In the genomic region with DNA sequence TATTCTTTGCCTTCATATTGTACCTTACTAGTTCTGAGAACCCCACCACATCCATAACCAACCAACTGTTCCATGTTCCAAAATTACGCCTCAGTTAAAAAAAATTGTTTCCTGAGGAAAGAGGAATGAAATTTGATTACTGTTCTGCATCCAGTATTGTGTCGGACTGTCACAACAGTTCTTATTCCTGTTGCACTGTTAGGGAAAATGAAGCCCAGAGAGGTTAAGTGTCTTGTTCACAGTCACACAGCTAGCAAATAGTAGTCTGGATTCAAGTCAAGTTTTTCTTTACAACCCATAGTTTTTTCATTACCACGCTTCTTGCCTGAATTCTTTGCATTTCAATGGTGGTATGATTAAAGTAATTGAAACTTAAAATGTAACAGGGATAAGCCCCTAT, we compare ENCODE assay signal across 11 cellular contexts. TPM values are rescaled to one million over a fixed set of nuclear protein-coding genes. Genes with fewer than 3 reads are reported as not detected.
DNase-seq lines count a peak whose midpoint lies in the region; ATAC-seq, FAIRE-seq and TF ChIP-seq lines count a peak whose summit lies in the region.
"Had no signal": no experiment of that assay in that cellular context is flagged by ENCODE, and none has a peak within 500 bp of the region (broad histone marks: within the 10 kb centered on the region; RNA-seq: fewer than 3 reads in every experiment).

No MANE protein-coding gene starts in this region.

- no peak overlapping the region for H4K91ac ChIP-seq in H1 (replicated peaks; ENCODE audit: insufficient read length, low read length)

- H3K27me3 ChIP-seq in breast epithelium (no peaks in the 10 kb centered on the region), H1 (replicated peaks in 1 of 4; ENCODE audit: control insufficient read depth in 3 of 4, extremely low read depth in 1 of 4, insufficient read depth in 3 of 4, low read length in 3 of 4) (no peaks in the 10 kb centered on the region), psoas muscle (ENCODE audit: insufficient read depth in 3 of 3, low read length in 2 of 3) (no peaks in the 10 kb centered on the region), upper lobe of left lung (no peaks in the 10 kb centered on the region)
- H3K27me3 ChIP-seq: BLaER1 treated with 17β-estradiol and CSF1 and Interleukin-3, amounts not matched to agents 10 nM and 100 nM had no signal

- no peak overlapping the region for H2AFZ ChIP-seq in H1 (ENCODE audit: low read length)

- H3K27ac Mint-ChIP-seq in MCF 10A (ENCODE audit: low read depth, unreplicated experiment), result no peak overlapping the region

- peaks cover 14% of the 10 kb centered on the region for H3K4me1 Mint-ChIP-seq in MCF 10A (ENCODE audit: insufficient read depth, unreplicated experiment)

- H3K36me3 Mint-ChIP-seq in MCF 10A (ENCODE audit: insufficient read depth, unreplicated experiment), result peaks cover 5% of the 10 kb centered on the region
- H3K36me3 Mint-ChIP-seq: CD4-positive, CD25-positive, alpha-beta regulatory T cell had no signal

- H3K4me1 ChIP-seq in breast epithelium, result peaks cover 0 to 6% of the 10 kb centered on the region in 2 donors
- H3K4me1 ChIP-seq in HEK293 (ENCODE audit: control insufficient read depth, insufficient read depth, low read length), result no peaks in the 10 kb centered on the region
- H3K4me1 ChIP-seq in H1 (replicated peaks in 1 of 4; ENCODE audit: control insufficient read depth in 3 of 4, insufficient read depth in 4 of 4, low read length in 3 of 4), result peaks cover 0 to 5% (median 3%) of the 10 kb centered on the region in 4 experiments; a peak in 1 of 7 replicates
- peaks cover 38% of the 10 kb centered on the region for H3K4me1 ChIP-seq in psoas muscle
- H3K4me1 ChIP-seq in upper lobe of left lung, result peaks cover 3 to 16% (median 12%) of the 10 kb centered on the region in 4 donors

- H3K27ac ChIP-seq in breast epithelium, result no peak overlapping the region
- H3K27ac ChIP-seq in HEK293 (ENCODE audit: extremely low read depth, low read depth, low read length), result no peak overlapping the region
- no peak overlapping the region for H3K27ac ChIP-seq in H1 (ENCODE audit: low read depth, low read length)
- H3K27ac ChIP-seq in psoas muscle, result peak overlapping the region; percentile 46
- H3K27ac ChIP-seq in upper lobe of left lung, result no peak overlapping the region
- H3K27ac ChIP-seq: BLaER1 treated with 17β-estradiol and CSF1 and Interleukin-3, amounts not matched to agents 10 nM and 100 nM had no signal

- CTCF ChIA-PET in MCF 10A (lab: Yijun Ruan, JAX), result interaction anchor here (0.6 to 1.5 kb wide), 4 partner anchors 12 to 266 kb away, joined by 3 to 5 read pairs (median 4); no protein-coding TSS in a partner anchor
- CTCF ChIA-PET in HEK293 (lab: Yijun Ruan, JAX), result interaction anchor here (1.3 kb wide), 1 partner anchor 23 kb away, joined by 4 read pairs; no protein-coding TSS in a partner anchor
- CTCF ChIA-PET in H1 (lab: Charles Lee; ENCODE audit: partially characterized antibody), result interaction anchor here (1.1 kb wide), 1 partner anchor 23 kb away, joined by 3 read pairs; no protein-coding TSS in a partner anchor

- H3K14ac ChIP-seq in H1 (ENCODE audit: insufficient read length), result no peak overlapping the region

- no peak overlapping the region for H3K4me2 ChIP-seq in H1 (ENCODE audit: insufficient read depth in 1 of 2, low read depth in 2 of 2, low read length in 2 of 2)

- no peak overlapping the region for H3K18ac ChIP-seq in H1 (ENCODE audit: extremely low read depth, low read length)

- H3K4me3 ChIP-seq in breast epithelium (no peak overlapping the region), HEK293 (ENCODE audit: low read depth, low read length) (no peak overlapping the region), H1 (ENCODE audit: extremely low read depth in 1 of 4, insufficient read depth in 2 of 4, low read depth in 3 of 4, low read length in 4 of 4) (no peak overlapping the region), psoas muscle (no peak overlapping the region), upper lobe of left lung (no peak overlapping the region)
- H3K4me3 ChIP-seq: BLaER1 treated with 17β-estradiol and CSF1 and Interleukin-3, amounts not matched to agents 10 nM and 100 nM had no signal

- no peak overlapping the region for H2BK12ac ChIP-seq in H1 (ENCODE audit: low read depth, low read length)

- H4K5ac ChIP-seq in H1 (ENCODE audit: insufficient read length, low read depth, low read length), result no peak overlapping the region

- DNase-seq in MCF 10A (ENCODE audit: unreplicated experiment) (no peak), breast epithelium (ENCODE audit: low spot score in 2 of 2) (no peak), H1 (ENCODE audit: low read depth in 1 of 2, low spot score in 2 of 2) (no peak), psoas muscle (no peak), NCI-H2107 (lab: John Stamatoyannopoulos, UW) (no peak), upper lobe of left lung (no peak), HuH-7 (ENCODE audit: low spot score) (no peak)
- DNase-seq: CD4-positive, CD25-positive, alpha-beta regulatory T cell; HCEC 1CT had no signal

- H2BK20ac ChIP-seq in H1 (ENCODE audit: low read length), result no peak overlapping the region

- TF ChIP-seq POLR2A in breast epithelium (IDR thresholded peaks at IDR 0.05) (no peak), H1 (IDR thresholded peaks at IDR 0.05; ENCODE audit: control extremely low read depth in 1 of 2, low read depth in 2 of 2, low read length in 2 of 2) (no peak), upper lobe of left lung (IDR thresholded peaks at IDR 0.05) (no peak)

- no peak overlapping the region for H3K23ac ChIP-seq in H1 (ENCODE audit: insufficient read length)

- POLR2A ChIA-PET in MCF 10A (lab: Yijun Ruan, JAX) (interaction anchor here (1.2 kb wide), 1 partner anchor 11 kb away, joined by 5 read pairs; no protein-coding TSS in a partner anchor), HEK293 (lab: Yijun Ruan, JAX) (no interaction called here), H1 (lab: Charles Lee; ENCODE audit: partially characterized antibody) (interaction anchor here (1.3 kb wide), 1 partner anchor 10 kb away, joined by 4 read pairs; no protein-coding TSS in a partner anchor)

- no peak overlapping the region for H2AK5ac ChIP-seq in H1 (ENCODE audit: low read depth, low read length)

- H3K9me3 ChIP-seq in breast epithelium, result no peaks in the 10 kb centered on the region
- no peaks in the 10 kb centered on the region for H3K9me3 ChIP-seq in HEK293 (ENCODE audit: control insufficient read depth, insufficient read depth, low read depth, low read length)
- no peaks in the 10 kb centered on the region for H3K9me3 ChIP-seq in H1 (ENCODE audit: insufficient read depth in 2 of 2, low read depth in 1 of 2, low read length in 1 of 2)
- H3K9me3 ChIP-seq in psoas muscle, result no peaks in the 10 kb centered on the region
- no peaks in the 10 kb centered on the region for H3K9me3 ChIP-seq in upper lobe of left lung

- no peak overlapping the region for H2BK15ac ChIP-seq in H1 (ENCODE audit: low read length)

- TF ChIP-seq RAD21 in H1 (IDR thresholded peaks at IDR 0.05 in 1 of 2, conservative IDR thresholded peaks at IDR 0.05 in 1 of 2; ENCODE audit: low read depth in 2 of 2, low read length in 2 of 2), result no peak

- no peak overlapping the region for H2BK120ac ChIP-seq in H1 (replicated peaks; ENCODE audit: low read depth, low read length)

- H3K9me3 Mint-ChIP-seq in MCF 10A (ENCODE audit: unreplicated experiment), result no peaks in the 10 kb centered on the region

- peak overlapping the region; percentile 4 for H3K4me3 Mint-ChIP-seq in MCF 10A (ENCODE audit: unreplicated experiment)

- TF ChIP-seq CTCF in MCF 10A (IDR thresholded peaks at IDR 0.05; ENCODE audit: unreplicated experiment), result no peak
- no peak for TF ChIP-seq CTCF in breast epithelium (IDR thresholded peaks at IDR 0.05)
- no peak for TF ChIP-seq CTCF in HEK293 (tag by site-specific recombination; IDR thresholded peaks at IDR 0.05)
- TF ChIP-seq CTCF in H1 (IDR thresholded peaks at IDR 0.05; ENCODE audit: control extremely low read depth in 1 of 3, insufficient read depth in 1 of 3, low read depth in 1 of 3, low read length in 3 of 3), result no peak
- TF ChIP-seq CTCF in psoas muscle (IDR thresholded peaks at IDR 0.05), result no peak
- TF ChIP-seq CTCF in upper lobe of left lung (IDR thresholded peaks at IDR 0.05), result no peak

- intact Hi-C loops in MCF 10A (cut with micrococcal nuclease) (no loop called here), breast epithelium (cut with DNase I; ENCODE audit: low total_unique reads) (no loop called here), psoas muscle (cut with DNase I) (no loop called here)

- WGBS in H1 (ENCODE audit: extremely low coverage in 1 of 2, insufficient coverage in 1 of 2, insufficient read length in 1 of 2, insufficient replicate concordance in 2 of 2, low coverage in 1 of 2, low lambda C conversion rate in 2 of 2, missing lambda C conversion rate in 1 of 2), 2 experiments, result 85% methylated on average over 3 of the region's 3 CpGs; no CpG with 5 or more reads in 1 of the 2 experiments
- WGBS in psoas muscle, 3 donors, result 78 to 85% (median 81%) methylated on average over 3 of the region's 3 CpGs
- 83 to 85% methylated on average over 3 of the region's 3 CpGs for WGBS in upper lobe of left lung, 2 donors

- FAIRE-seq in H1 (lab: Jason Lieb, UNC), result no peak

- H2BK5ac ChIP-seq in H1 (ENCODE audit: low read depth, low read length), result no peak overlapping the region

- no TSS peak for BruUV-seq in MCF 10A (replicated peaks; lab: Mats Ljungman, UMichigan)

- no peak for TF ChIP-seq EP300 in H1 (IDR thresholded peaks at IDR 0.05; ENCODE audit: borderline replicate concordance in 1 of 2, low read depth in 2 of 2, low read length in 2 of 2)
- TF ChIP-seq EP300 in upper lobe of left lung (IDR thresholded peaks at IDR 0.05), result no peak

- H3K56ac ChIP-seq in H1 (replicated peaks; ENCODE audit: insufficient read length, low read depth, low read length), result no peak overlapping the region

- H4K8ac ChIP-seq in H1 (ENCODE audit: extremely low read depth, insufficient read depth, low read length), result no peak overlapping the region

- H3K23me2 ChIP-seq in H1 (ENCODE audit: low read depth, low read length), result peaks cover 9% of the 10 kb centered on the region

- no peak overlapping the region for H3K9ac ChIP-seq in H1 (replicated peaks in 1 of 4; ENCODE audit: extremely low read depth in 1 of 4, low read depth in 3 of 4, low read length in 3 of 4)
- H3K9ac ChIP-seq: BLaER1 treated with 17β-estradiol and CSF1 and Interleukin-3, amounts not matched to agents 10 nM and 100 nM had no signal

- H3K27me3 Mint-ChIP-seq in MCF 10A (ENCODE audit: insufficient read depth, unreplicated experiment), result no peaks in the 10 kb centered on the region
- H3K27me3 Mint-ChIP-seq: CD4-positive, CD25-positive, alpha-beta regulatory T cell had no signal

- no peaks in the 10 kb centered on the region for H3K36me3 ChIP-seq in breast epithelium
- H3K36me3 ChIP-seq in HEK293 (ENCODE audit: control insufficient read depth in 2 of 2, insufficient read depth in 1 of 2, low read length in 2 of 2), result no peaks in the 10 kb centered on the region
- no peaks in the 10 kb centered on the region for H3K36me3 ChIP-seq in H1 (ENCODE audit: control insufficient read depth in 2 of 4, insufficient read depth in 4 of 4, low read length in 3 of 4)
- H3K36me3 ChIP-seq in psoas muscle (ENCODE audit: insufficient read depth in 1 of 2, low read depth in 1 of 2), result no peaks in the 10 kb centered on the region
- H3K36me3 ChIP-seq in upper lobe of left lung, result no peaks in the 10 kb centered on the region

- H3K79me2 ChIP-seq in H1 (ENCODE audit: control insufficient read depth in 1 of 2, insufficient read depth in 2 of 2, low read length in 2 of 2), result peaks cover 0 to 73% of the 10 kb centered on the region in 2 experiments; a peak in 3 of 4 replicates

- H3K4ac ChIP-seq in H1 (replicated peaks; ENCODE audit: insufficient read length, low read depth, low read length), result no peak overlapping the region

- ATAC-seq in psoas muscle (no peak), upper lobe of left lung (ENCODE audit: low FRiP score in 2 of 2) (no peak)

- H3K79me1 ChIP-seq in H1 (ENCODE audit: low read depth, low read length), result peaks cover 4% of the 10 kb centered on the region

- H4K20me1 ChIP-seq in H1 (replicated peaks in 1 of 2; ENCODE audit: control insufficient read depth in 1 of 2, insufficient read depth in 2 of 2, low read length in 2 of 2), result peaks cover 0 to 5% of the 10 kb centered on the region in 2 experiments

RNA-seq across cellular contexts. Expression of a gene that starts 4.4 kb away (rescaled TPM):
- total RNA-seq in MCF 10A (2022) (6.8 and 7.2 TPM in 2 replicates), breast epithelium (1 to 10 TPM; 3.4 to 5.9 (median 5.2) TPM), psoas muscle (10 to 100 TPM; 17.0 to 28.6 (median 21.7) TPM), upper lobe of left lung (10 to 100 TPM in 1 of 6 donors, 1 to 10 TPM in 5; 4.1 to 14.7 (median 5.8) TPM)
- total RNA-seq in H1 (2021; fragmentation: NEBNext Ultra II Directional; extraction: Animal tissue kit (Norgen Biotek cat#: 25700)), result 4.8 and 6.2 TPM in 2 replicates
- polyA plus RNA-seq in H1 (2011; rRNA removed) (0.46 and 0.91 TPM in 2 replicates), psoas muscle (10 to 100 TPM in 1 of 3 donors, 1 to 10 TPM in 2; 5.0 to 15.7 (median 7.0) TPM)
- polyA plus RNA-seq in H1 (2011; cell fraction: cytosol; rRNA removed), result 1.1 TPM
- polyA plus RNA-seq in H1 (2011; cell fraction: nucleus; rRNA removed), result 1.5 TPM
- polyA plus RNA-seq in H1 (2012, experiment 1 of 2), result 1.7 to 4.0 TPM (median 2.2 TPM) in 4 replicates
- polyA plus RNA-seq in H1 (2012, experiment 2 of 2), result 0.30 TPM
- 2.2 TPM for polyA plus RNA-seq in H1 (2013, experiment 1 of 2)
- 1.8 TPM for polyA plus RNA-seq in H1 (2013, experiment 2 of 2)
- polyA minus RNA-seq in H1 (2011; rRNA and poly(A)+ RNA removed), result 3.8 and 4.1 TPM in 2 replicates
- polyA minus RNA-seq in H1 (2011; cell fraction: cytosol; rRNA and poly(A)+ RNA removed), result 4.4 TPM
- polyA minus RNA-seq in H1 (2011; cell fraction: nucleus; rRNA and poly(A)+ RNA removed), result 21.8 TPM
